In genomic region chr5:88661870-88662207, GRCh38 we compare ENCODE assay signal across 18 cellular contexts.
DNase-seq lines count a peak whose midpoint lies in the region; ATAC-seq and TF ChIP-seq lines count a peak whose summit lies in the region.
"Had no signal": no experiment of that assay in that cellular context is flagged by ENCODE, and none has a peak within 500 bp of the region (broad histone marks: within the 10 kb centered on the region; RNA-seq: fewer than 3 reads in every experiment).

No MANE protein-coding gene starts in this region.

- peak overlapping the region; percentile 81 for H3K4me3 ChIP-seq in DOHH2 (ENCODE audit: low read length)
- peak overlapping the region; percentile 70 for H3K4me3 ChIP-seq in Karpas-422 (ENCODE audit: low read length)
- peak overlapping the region; percentile 60 for H3K4me3 ChIP-seq in WERI-Rb-1 (ENCODE audit: low read depth, low read length)
- H3K4me3 ChIP-seq in ovary: no peak overlapping the region

- H3K36me3 ChIP-seq in DOHH2 (ENCODE audit: control insufficient read depth, low read length) (no peaks in the 10 kb centered on the region), Karpas-422 (ENCODE audit: insufficient read depth, low read length) (no peaks in the 10 kb centered on the region), WERI-Rb-1 (no peaks in the 10 kb centered on the region), ovary (no peaks in the 10 kb centered on the region)
- H3K36me3 ChIP-seq: BE2C, left ventricle myocardium inferior, tibial nerve had no signal

- no peaks in the 10 kb centered on the region for H3K9me2 ChIP-seq in DOHH2 (replicated peaks; ENCODE audit: control insufficient read depth, low read length)
- no peaks in the 10 kb centered on the region for H3K9me2 ChIP-seq in Karpas-422 (replicated peaks; ENCODE audit: insufficient read depth, low read length)

- no peak for TF ChIP-seq CTCF in DOHH2 (IDR thresholded peaks at IDR 0.05; ENCODE audit: low read depth, low read length, poor library complexity, severe bottlenecking)
- no peak for TF ChIP-seq CTCF in WERI-Rb-1 (IDR thresholded peaks at IDR 0.05; ENCODE audit: low read depth, low read length)
- no peak for TF ChIP-seq CTCF in ovary (IDR thresholded peaks at IDR 0.05)

- peak overlapping the region in 4 of 5 donors; percentile 76 to 86 (median 80) for H3K4me3 Mint-ChIP-seq in immature natural killer cell

- peak overlapping the region; percentile 67 for H3K9ac ChIP-seq in Karpas-422 (ENCODE audit: low read length)

- H3K4me2 ChIP-seq in DOHH2 (ENCODE audit: low read length) (peak overlapping the region; percentile 93), Karpas-422 (ENCODE audit: low read depth, low read length, poor library complexity, severe bottlenecking) (peak overlapping the region; percentile 86)

- H3K9me3 ChIP-seq in DOHH2 (ENCODE audit: control insufficient read depth, insufficient read depth, low read length) (no peaks in the 10 kb centered on the region), Karpas-422 (ENCODE audit: low read length) (no peaks in the 10 kb centered on the region), WERI-Rb-1 (ENCODE audit: severe bottlenecking) (no peaks in the 10 kb centered on the region), ovary (no peaks in the 10 kb centered on the region)
- H3K9me3 ChIP-seq: BE2C, left ventricle myocardium inferior, psoas muscle, tibial nerve had no signal

- H3F3A ChIP-seq in DOHH2 (ENCODE audit: control insufficient read depth, insufficient read depth): peaks cover 34% of the 10 kb centered on the region

- WGBS in ovary, 3 donors: 21 to 30% (median 24%) methylated on average over 2 of the region's 2 CpGs

- peaks cover 20% of the 10 kb centered on the region for H3K79me2 ChIP-seq in DOHH2 (ENCODE audit: control insufficient read depth, low read length)
- H3K79me2 ChIP-seq in Karpas-422 (ENCODE audit: low read length): no peaks in the 10 kb centered on the region

- H4K20me1 ChIP-seq in DOHH2 (ENCODE audit: control insufficient read depth, insufficient read depth, low read depth, low read length): peaks cover 6% of the 10 kb centered on the region
- no peaks in the 10 kb centered on the region for H4K20me1 ChIP-seq in Karpas-422 (ENCODE audit: insufficient read depth, low read depth, low read length)

- peak overlapping the region; percentile 93 for H2AFZ ChIP-seq in Karpas-422 (ENCODE audit: low read length)

- peaks cover 29 to 40% of the 10 kb centered on the region in 2 donors for H3K4me1 Mint-ChIP-seq in immature natural killer cell

- intact Hi-C loops in ovary (cut with DNase I): no loop called here

- peaks cover 44 to 77% (median 56%) of the 10 kb centered on the region in 3 donors for H3K27me3 Mint-ChIP-seq in immature natural killer cell (ENCODE audit: low read depth in 3 of 3)

- DNase-seq in Karpas-422: no peak
- DNase-seq in WERI-Rb-1: no peak
- DNase-seq in immature natural killer cell: no peak
- no peak for DNase-seq in midbrain (lab: John Stamatoyannopoulos, UW)
- no peak for DNase-seq in ovary
- DNase-seq: activated CD4-positive, alpha-beta memory T cell treated with anti-CD3 and anti-CD28 coated beads for 36 hours; activated T-cell treated with anti-CD3 and anti-CD28 coated beads, Interleukin-2, amount 50 U/mL, for 24 hours; BE2C; effector memory CD8-positive, alpha-beta T cell; left ventricle myocardium inferior; NCI-H1436 treated with DMSO at 0.1 percent for 48 hours; NCI-H345; psoas muscle had no signal

- TF ChIP-seq POLR2A in ovary (IDR thresholded peaks at IDR 0.05): no peak

- H3K4me1 ChIP-seq in DOHH2 (ENCODE audit: control insufficient read depth, low read length) (peaks cover 73% of the 10 kb centered on the region), Karpas-422 (ENCODE audit: low read length) (peaks cover 58% of the 10 kb centered on the region), ovary (ENCODE audit: insufficient read depth) (no peaks in the 10 kb centered on the region)
- H3K4me1 ChIP-seq: BE2C had no signal

- peaks cover 7 to 51% (median 14%) of the 10 kb centered on the region in 6 donors for H3K9me3 Mint-ChIP-seq in immature natural killer cell

- TF ChIP-seq EP300 in ovary (IDR thresholded peaks at IDR 0.05): no peak

- H3K27me3 ChIP-seq in DOHH2 (ENCODE audit: control insufficient read depth, low read length) (peaks cover 54% of the 10 kb centered on the region), Karpas-422 (ENCODE audit: low read length) (no peaks in the 10 kb centered on the region), WERI-Rb-1 (ENCODE audit: insufficient read depth, low read depth, severe bottlenecking) (no peaks in the 10 kb centered on the region), ovary (no peaks in the 10 kb centered on the region)

- H3K27ac Mint-ChIP-seq in immature natural killer cell: no peak overlapping the region
- H3K27ac Mint-ChIP-seq: activated CD4-positive, alpha-beta memory T cell treated with anti-CD3 and anti-CD28 coated beads for 36 hours; activated naive CD8-positive, alpha-beta T cell had no signal

- ATAC-seq in GM19035 (IDR thresholded peaks at IDR 0.05; ENCODE audit: unreplicated experiment) (no peak), GM19395 (IDR thresholded peaks at IDR 0.05; ENCODE audit: unreplicated experiment) (no peak)

- H3K27ac ChIP-seq in DOHH2 (ENCODE audit: low read depth, low read length) (peak overlapping the region; percentile 50; the same call in 1 of the 2 replicates), Karpas-422 (ENCODE audit: low read length) (peak overlapping the region; percentile 85; the same call in 1 of the 2 replicates), WERI-Rb-1 (peak overlapping the region; percentile 86), ovary (no peak overlapping the region)
- H3K27ac ChIP-seq: left ventricle myocardium inferior, psoas muscle had no signal

- H3K36me3 Mint-ChIP-seq in immature natural killer cell: peaks cover 0 to 4% (median 0%) of the 10 kb centered on the region in 3 donors

Comparison
In these comparisons a context has a peak if more than half of its experiments do, and no peak if none do; other contexts are left out.
1. H3K27ac ChIP-seq: peak in DOHH2 (single experiment), Karpas-422 (single experiment) and WERI-Rb-1 (single experiment); none in ovary (0 of 2).